ENCODE assay signal across 1 cellular context in genomic region chr21:45225041-45225740, GRCh38.
A peak's percentile ranks its signal among the peaks of the same experiment; 100 is the strongest.
TF ChIP-seq lines count a peak whose summit lies in the region.

No MANE protein-coding gene starts in this region.

TF ChIP-seq in HEK293, 187 proteins besides CTCF, POLR2A, EP300 and RAD21:
- TF ChIP-seq ZNF610 (tag by site-specific recombination; IDR thresholded peaks at IDR 0.05; ENCODE audit: borderline replicate concordance) (no peak), SCRT2 (tag by site-specific recombination; IDR thresholded peaks at IDR 0.05) (peak; percentile 70), ZNF140 (tag by site-specific recombination; IDR thresholded peaks at IDR 0.05) (no peak)
